In the genomic region with DNA sequence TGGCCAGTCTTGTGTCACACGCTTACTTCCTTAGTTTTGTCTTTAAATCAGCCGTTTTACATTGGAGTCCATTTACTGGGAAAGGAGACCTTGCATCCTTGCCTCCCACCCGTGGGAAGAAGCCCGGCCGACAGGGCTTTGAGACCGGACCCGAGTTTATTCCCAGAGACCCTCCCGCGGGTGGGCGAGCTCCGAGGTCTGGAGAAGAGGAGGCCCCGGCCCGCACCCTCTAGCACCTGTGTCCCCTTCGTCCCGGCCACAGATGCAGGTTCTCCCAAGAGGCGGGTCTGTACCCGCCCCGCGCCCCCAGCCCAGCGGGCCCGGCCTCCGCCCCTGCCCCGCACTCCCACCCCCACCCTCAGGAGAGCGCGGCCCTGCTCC, we compare ENCODE assay signal across 18 cellular contexts. TPM values are rescaled to one million over a fixed set of nuclear protein-coding genes. Genes with fewer than 3 reads are reported as not detected.
A peak's percentile ranks its signal among the peaks of the same experiment; 100 is the strongest.
DNase-seq lines count a peak whose midpoint lies in the region; ATAC-seq, FAIRE-seq and TF ChIP-seq lines count a peak whose summit lies in the region.
"Had no signal": no experiment of that assay in that cellular context is flagged by ENCODE, and none has a peak within 500 bp of the region (broad histone marks: within the 10 kb centered on the region; RNA-seq: fewer than 3 reads in every experiment).

No MANE protein-coding gene starts in this region.

- H2AFZ ChIP-seq in osteoblast (ENCODE audit: low read length) (no peak overlapping the region), PC-3 (ENCODE audit: low read length) (no peak overlapping the region)

- TF ChIP-seq CTCF in A549 (IDR thresholded peaks at IDR 0.05), result no peak
- TF ChIP-seq CTCF in HEK293 (tag by site-specific recombination; IDR thresholded peaks at IDR 0.05), result no peak
- no peak for TF ChIP-seq CTCF in endodermal cell (conservative IDR thresholded peaks at IDR 0.05)
- no peak for TF ChIP-seq CTCF in osteoblast (IDR thresholded peaks at IDR 0.05; ENCODE audit: extremely low read depth, low read depth, low read length)
- TF ChIP-seq CTCF in PC-3 (conservative IDR thresholded peaks at IDR 0.05; ENCODE audit: low read depth, low read length), result no peak

- H3K27me3 Mint-ChIP-seq in endodermal cell (ENCODE audit: insufficient read depth), result peaks cover 57% of the 10 kb centered on the region

- CTCF ChIA-PET in A549 (lab: Yijun Ruan, JAX) (no interaction called here), HEK293 (lab: Yijun Ruan, JAX) (no interaction called here), PC-3 (lab: Charles Lee) (no interaction called here)

- ATAC-seq in A549 (no peak), PC-3 (no peak)
- ATAC-seq: gastrocnemius medialis had no signal

- no peak for TF ChIP-seq RAD21 in A549 (conservative IDR thresholded peaks at IDR 0.05 in 1 of 2, IDR thresholded peaks at IDR 0.05 in 1 of 2)

- intact Hi-C loops in PC-3 (cut with micrococcal nuclease), result no loop called here

- H4K20me1 ChIP-seq in osteoblast (ENCODE audit: insufficient read depth, low read length), result peaks cover 30% of the 10 kb centered on the region
- H4K20me1 ChIP-seq in PC-3 (ENCODE audit: low read length), result no peaks in the 10 kb centered on the region

- no peaks in the 10 kb centered on the region for H3K9me3 Mint-ChIP-seq in endodermal cell

- no peak overlapping the region for H3K27ac Mint-ChIP-seq in endodermal cell

- H3K4me1 ChIP-seq in A549 (peaks cover 25% of the 10 kb centered on the region), HEK293 (ENCODE audit: control insufficient read depth, insufficient read depth, low read length) (no peaks in the 10 kb centered on the region; the same call in 1 of the 2 replicates), endodermal cell (ENCODE audit: control insufficient read depth, insufficient read depth, low read length) (no peaks in the 10 kb centered on the region), osteoblast (ENCODE audit: insufficient read depth, low read length) (no peaks in the 10 kb centered on the region), PC-3 (ENCODE audit: insufficient read depth, low read length) (peaks cover 13% of the 10 kb centered on the region)

- H3K4me3 ChIP-seq in A549 (peak overlapping the region; percentile 41; the same call in 2 of the 3 replicates), HEK293 (ENCODE audit: low read depth, low read length) (no peak overlapping the region), endodermal cell (ENCODE audit: low read length) (no peak overlapping the region), osteoblast (ENCODE audit: insufficient read depth, low read length) (no peak overlapping the region), PC-3 (ENCODE audit: low read length) (no peak overlapping the region)

- H3K79me2 ChIP-seq in osteoblast (ENCODE audit: insufficient read depth, low read length), result no peaks in the 10 kb centered on the region
- H3K79me2 ChIP-seq in PC-3 (ENCODE audit: low read length), result no peaks in the 10 kb centered on the region

- H3K27ac ChIP-seq in A549 (peak overlapping the region; percentile 62 to 91; a peak in 4 of 6 replicates), HEK293 (ENCODE audit: extremely low read depth, low read depth, low read length) (no peak overlapping the region), endodermal cell (ENCODE audit: low read depth, low read length) (no peak overlapping the region), osteoblast (ENCODE audit: low read depth, low read length) (no peak overlapping the region), PC-3 (ENCODE audit: low read length) (no peak overlapping the region)
- H3K27ac ChIP-seq: gastrocnemius medialis, neutrophil had no signal

- TF ChIP-seq EP300 in A549 (IDR thresholded peaks at IDR 0.05), result no peak

- no peaks in the 10 kb centered on the region for H3K9me2 ChIP-seq in PC-3 (replicated peaks; ENCODE audit: low read length)

- POLR2A ChIA-PET in A549 (lab: Yijun Ruan, JAX), result no interaction called here
- POLR2A ChIA-PET in HEK293 (lab: Yijun Ruan, JAX), result no interaction called here
- POLR2A ChIA-PET in PC-3 (lab: Charles Lee; ENCODE audit: unreplicated experiment), result no interaction called here

- 88% methylated on average over 5 of the region's 25 CpGs for WGBS in A549 (ENCODE audit: missing lambda C conversion rate)
- WGBS in endodermal cell (ENCODE audit: insufficient coverage in 1 of 2, insufficient read length in 1 of 2), 2 experiments, result 36 to 45% methylated on average over 8 to 21 of the region's 25 CpGs

- peaks cover 4% of the 10 kb centered on the region for H3K4me1 Mint-ChIP-seq in endodermal cell

- H3K36me3 Mint-ChIP-seq in endodermal cell (ENCODE audit: low read depth), result no peaks in the 10 kb centered on the region

- no peak for FAIRE-seq in A549 (lab: Jason Lieb, UNC)
- FAIRE-seq: colon, GM12891, small intestine had no signal

- H3K36me3 ChIP-seq in HEK293 (ENCODE audit: control insufficient read depth in 2 of 2, insufficient read depth in 1 of 2, low read length in 2 of 2) (no peaks in the 10 kb centered on the region), endodermal cell (ENCODE audit: control insufficient read depth, insufficient read depth, low read length) (no peaks in the 10 kb centered on the region), osteoblast (ENCODE audit: insufficient read depth, low read length) (no peaks in the 10 kb centered on the region), PC-3 (ENCODE audit: low read depth, low read length) (no peaks in the 10 kb centered on the region)
- H3K36me3 ChIP-seq: gastrocnemius medialis, neutrophil had no signal

- H3K4me3 Mint-ChIP-seq in endodermal cell, result peak overlapping the region; percentile 30

- peaks cover 68% of the 10 kb centered on the region for H3K27me3 ChIP-seq in endodermal cell (ENCODE audit: control insufficient read depth, insufficient read depth, low read length, poor library complexity, severe bottlenecking)
- peaks cover 44% of the 10 kb centered on the region for H3K27me3 ChIP-seq in osteoblast (ENCODE audit: insufficient read depth, low read length)
- H3K27me3 ChIP-seq in PC-3 (ENCODE audit: low read length), result peaks cover 10% of the 10 kb centered on the region

- no peaks in the 10 kb centered on the region for H3K9me3 ChIP-seq in A549
- H3K9me3 ChIP-seq in HEK293 (ENCODE audit: control insufficient read depth, insufficient read depth, low read depth, low read length), result no peaks in the 10 kb centered on the region
- H3K9me3 ChIP-seq in endodermal cell (ENCODE audit: control insufficient read depth, low read length), result no peaks in the 10 kb centered on the region
- no peaks in the 10 kb centered on the region for H3K9me3 ChIP-seq in osteoblast (ENCODE audit: low read depth, low read length)
- H3K9me3 ChIP-seq in PC-3 (ENCODE audit: low read length), result no peaks in the 10 kb centered on the region
- H3K9me3 ChIP-seq: gastrocnemius medialis, neutrophil had no signal

- H3F3A ChIP-seq in PC-3 (ENCODE audit: low read length, unreplicated experiment), result no peaks in the 10 kb centered on the region

- H3K4me2 ChIP-seq in A549 (peak overlapping the region; percentile 86), osteoblast (ENCODE audit: insufficient read depth, low read length) (no peak overlapping the region), PC-3 (ENCODE audit: low read length) (no peak overlapping the region)

- TF ChIP-seq POLR2A in A549 (IDR thresholded peaks at IDR 0.05; ENCODE audit: low read length), result no peak

- H3K9ac ChIP-seq in endodermal cell (ENCODE audit: extremely low read depth, low read length, poor library complexity, severe bottlenecking) (no peak overlapping the region), PC-3 (ENCODE audit: low read length) (no peak overlapping the region)

- no TSS peak for BruUV-seq in PC-3 (replicated peaks; lab: Mats Ljungman, UMichigan)

- DNase-seq in A549 (ENCODE audit: low read depth in 1 of 2, low spot score in 1 of 2) (no peak), endodermal cell (no peak), osteoblast (ENCODE audit: insufficient read length, low spot score, missing footprints) (peak; percentile 94), globus pallidus (ENCODE audit: low spot score) (no peak), PC-3 (no peak)
- DNase-seq in activated CD8-positive, alpha-beta memory T cell treated with anti-CD3 and anti-CD28 coated beads for 24 hours, result no peak
- DNase-seq in effector CD8-positive, alpha-beta T cell (lab: John Stamatoyannopoulos, UW), result no peak
- DNase-seq: activated CD4-positive, CD25-positive, alpha-beta regulatory T cell treated with anti-CD3 and anti-CD28 coated beads, Interleukin-2, amount 50 U/mL, for 72 hours; activated effector memory CD4-positive, alpha-beta T cell treated with Interleukin-2 at 50 U/mL for 16 hours; amniotic stem cell; gastrocnemius medialis; mesendoderm; NCI-H1105 treated with DMSO at 0.1 percent for 48 hours; small intestine had no signal

RNA-seq across cellular contexts. Expression of a gene that starts 3.8 kb away (rescaled TPM):
- polyA plus RNA-seq in A549 (2011; rRNA removed), result 0.09 and 0.23 TPM in 2 replicates
- polyA plus RNA-seq in A549 (2012; cell fraction: cytosol; rRNA removed), result 0.30 and 0.45 TPM in 2 replicates
- 1.3 and 1.7 TPM in 2 replicates for polyA plus RNA-seq in A549 (2012; cell fraction: nucleus; rRNA removed)
- 0.30 to 0.61 TPM (median 0.50 TPM) in 3 replicates for polyA plus RNA-seq in A549 (2017; fragmentation: RNase III; extraction: RNeasy Plus Mini Kit Qiagen cat#74134 plus additional on column Dnase treatment)
- 0.62 and 0.83 TPM in 2 replicates for polyA minus RNA-seq in A549 (2011; rRNA and poly(A)+ RNA removed)
- 1 to 10 TPM in 1 of 2 donors, under 1 TPM in 1; 0.55 to 1.0 TPM for total RNA-seq in endodermal cell
- polyA plus RNA-seq in endodermal cell (2013, experiment 1 of 2), result 0.21 TPM
- 0.08 TPM for polyA plus RNA-seq in endodermal cell (2013, experiment 2 of 2)
- total RNA-seq in osteoblast, result 0.36 and 0.59 TPM in 2 replicates
- total RNA-seq in PC-3 (2014; rRNA removed), result 0.52 TPM in 1 of 2 replicates, not detected in the other

RNA-seq across cellular contexts. Expression of a gene that starts 10.1 kb away (rescaled TPM):
- polyA plus RNA-seq in A549 (2011; rRNA removed) (3.1 and 4.2 TPM in 2 replicates), A549 (2017; fragmentation: RNase III; extraction: RNeasy Plus Mini Kit Qiagen cat#74134 plus additional on column Dnase treatment) (13.9 to 19.4 TPM (median 19.2 TPM) in 3 replicates)
- 3.0 and 4.1 TPM in 2 replicates for polyA plus RNA-seq in A549 (2012; cell fraction: cytosol; rRNA removed)
- polyA plus RNA-seq in A549 (2012; cell fraction: nucleus; rRNA removed), result 65.6 and 96.4 TPM in 2 replicates
- 3.0 and 4.0 TPM in 2 replicates for polyA minus RNA-seq in A549 (2011; rRNA and poly(A)+ RNA removed)
- total RNA-seq in endodermal cell (10 to 100 TPM; 22.4 to 25.6 TPM), osteoblast (23.0 and 26.4 TPM in 2 replicates), PC-3 (2014; rRNA removed) (10.1 and 10.3 TPM in 2 replicates)
- polyA plus RNA-seq in endodermal cell (2013, experiment 1 of 2), result 4.3 TPM
- polyA plus RNA-seq in endodermal cell (2013, experiment 2 of 2), result 3.6 TPM

RNA-seq across cellular contexts. Expression of a gene that starts 14.4 kb away (rescaled TPM):
- 4.7 and 8.3 TPM in 2 replicates for polyA plus RNA-seq in A549 (2011; rRNA removed)
- polyA plus RNA-seq in A549 (2012; cell fraction: cytosol; rRNA removed), result 26.5 and 32.6 TPM in 2 replicates
- 32.5 and 64.4 TPM in 2 replicates for polyA plus RNA-seq in A549 (2012; cell fraction: nucleus; rRNA removed)
- 11.2 to 11.4 TPM (median 11.2 TPM) in 3 replicates for polyA plus RNA-seq in A549 (2017; fragmentation: RNase III; extraction: RNeasy Plus Mini Kit Qiagen cat#74134 plus additional on column Dnase treatment)
- 40.2 and 49.5 TPM in 2 replicates for polyA minus RNA-seq in A549 (2011; rRNA and poly(A)+ RNA removed)
- total RNA-seq in endodermal cell, result 10 to 100 TPM; 51.0 to 93.3 TPM
- 33.2 TPM for polyA plus RNA-seq in endodermal cell (2013, experiment 1 of 2)
- polyA plus RNA-seq in endodermal cell (2013, experiment 2 of 2), result 31.8 TPM
- 29.2 and 30.8 TPM in 2 replicates for total RNA-seq in osteoblast
- 31.2 and 42.6 TPM in 2 replicates for total RNA-seq in PC-3 (2014; rRNA removed)

RNA-seq across cellular contexts. Expression of a gene that starts 23.6 kb away (rescaled TPM):
- 2.7 and 3.3 TPM in 2 replicates for polyA plus RNA-seq in A549 (2011; rRNA removed)
- polyA plus RNA-seq in A549 (2012; cell fraction: cytosol; rRNA removed), result 7.5 and 10.4 TPM in 2 replicates
- 37.7 and 46.1 TPM in 2 replicates for polyA plus RNA-seq in A549 (2012; cell fraction: nucleus; rRNA removed)
- 6.2 to 7.8 TPM (median 7.0 TPM) in 3 replicates for polyA plus RNA-seq in A549 (2017; fragmentation: RNase III; extraction: RNeasy Plus Mini Kit Qiagen cat#74134 plus additional on column Dnase treatment)
- 2.7 and 3.2 TPM in 2 replicates for polyA minus RNA-seq in A549 (2011; rRNA and poly(A)+ RNA removed)
- 10 to 100 TPM; 26.3 to 31.1 TPM for total RNA-seq in endodermal cell
- 7.8 TPM for polyA plus RNA-seq in endodermal cell (2013, experiment 1 of 2)
- polyA plus RNA-seq in endodermal cell (2013, experiment 2 of 2), result 8.3 TPM
- 10.3 and 15.2 TPM in 2 replicates for total RNA-seq in osteoblast
- 14.2 and 23.5 TPM in 2 replicates for total RNA-seq in PC-3 (2014; rRNA removed)

Comparison
In these comparisons a context has a peak if more than half of its experiments do, and no peak if none do; other contexts are left out.
1. H3K27ac ChIP-seq: peak in A549 (2 of 2); none in HEK293 (single experiment), endodermal cell (single experiment), osteoblast (single experiment) and PC-3 (single experiment).